ENCODE assay signal across 9 cellular contexts in genomic region chr4:93828332-93828829, GRCh38. TPM values are rescaled to one million over a fixed set of nuclear protein-coding genes. Genes with fewer than 3 reads are reported as not detected.
A peak's percentile ranks its signal among the peaks of the same experiment; 100 is the strongest.
DNase-seq lines count a peak whose midpoint lies in the region; ATAC-seq lines count a peak whose summit lies in the region.
"Had no signal": no experiment of that assay in that cellular context is flagged by ENCODE, and none has a peak within 500 bp of the region (broad histone marks: within the 10 kb centered on the region; RNA-seq: fewer than 3 reads in every experiment).

A gene with protein sequence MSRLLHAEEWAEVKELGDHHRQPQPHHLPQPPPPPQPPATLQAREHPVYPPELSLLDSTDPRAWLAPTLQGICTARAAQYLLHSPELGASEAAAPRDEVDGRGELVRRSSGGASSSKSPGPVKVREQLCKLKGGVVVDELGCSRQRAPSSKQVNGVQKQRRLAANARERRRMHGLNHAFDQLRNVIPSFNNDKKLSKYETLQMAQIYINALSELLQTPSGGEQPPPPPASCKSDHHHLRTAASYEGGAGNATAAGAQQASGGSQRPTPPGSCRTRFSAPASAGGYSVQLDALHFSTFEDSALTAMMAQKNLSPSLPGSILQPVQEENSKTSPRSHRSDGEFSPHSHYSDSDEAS (plus strand): TSS chr4:93828753. CDS start chr4:93828927, 174 bp downstream.

- H3K4me1 Mint-ChIP-seq in activated naive CD8-positive, alpha-beta T cell treated with anti-CD3 and anti-CD28 coated beads, Interleukin-2, amount 50 U/mL, for 24 hours = peaks cover 11% of the 10 kb centered on the region

- peaks cover 48% of the 10 kb centered on the region for H3K27me3 ChIP-seq in thymus (ENCODE audit: control insufficient read depth, insufficient read depth)

- peak; percentile 45 for DNase-seq in COR-L47 (lab: John Stamatoyannopoulos, UW)
- DNase-seq in HuH-7.5 (ENCODE audit: low spot score) = peak; percentile 55
- DNase-seq in activated naive CD8-positive, alpha-beta T cell treated with anti-CD3 and anti-CD28 coated beads, Interleukin-2, amount 50 U/mL, for 24 hours = no peak
- peak; percentile 9 for DNase-seq in iris pigment epithelial cell (ENCODE audit: low read depth)
- no peak for DNase-seq in epidermal melanocyte (ENCODE audit: insufficient read length, low spot score)
- no peak for DNase-seq in germinal center (ENCODE audit: low spot score)

- H3K27me3 Mint-ChIP-seq in activated naive CD8-positive, alpha-beta T cell treated with anti-CD3 and anti-CD28 coated beads, Interleukin-2, amount 50 U/mL, for 24 hours = peaks cover 73% of the 10 kb centered on the region

- H3K36me3 Mint-ChIP-seq in activated naive CD8-positive, alpha-beta T cell treated with anti-CD3 and anti-CD28 coated beads, Interleukin-2, amount 50 U/mL, for 24 hours (ENCODE audit: low read depth) = no peaks in the 10 kb centered on the region

- H3K36me3 ChIP-seq in thymus (ENCODE audit: control insufficient read depth, insufficient read depth) = no peaks in the 10 kb centered on the region

- WGBS in thymus = 2% methylated on average over 40 of the region's 40 CpGs

- peak within 1 kb of the TSS; percentile 38 for H3K4me3 Mint-ChIP-seq in activated naive CD8-positive, alpha-beta T cell treated with anti-CD3 and anti-CD28 coated beads, Interleukin-2, amount 50 U/mL, for 24 hours

- no peaks in the 10 kb centered on the region for H3K4me1 ChIP-seq in thymus (ENCODE audit: control insufficient read depth, insufficient read depth, low read length)

- ATAC-seq in activated naive CD8-positive, alpha-beta T cell treated with anti-CD3 and anti-CD28 coated beads, Interleukin-2, amount 50 U/mL, for 24 hours = no peak
- no peak for ATAC-seq in HG02884 (IDR thresholded peaks at IDR 0.05; ENCODE audit: unreplicated experiment)

- peak within 1 kb of the TSS; percentile 27 for H3K4me3 ChIP-seq in thymus (ENCODE audit: low read length)

- no peaks in the 10 kb centered on the region for H3K9me3 Mint-ChIP-seq in activated naive CD8-positive, alpha-beta T cell treated with anti-CD3 and anti-CD28 coated beads, Interleukin-2, amount 50 U/mL, for 24 hours

- H3K27ac ChIP-seq in thymus (ENCODE audit: low read depth) = no peak within 1 kb of the TSS
- H3K27ac ChIP-seq: epithelial cell of prostate had no signal

- H3K9me3 ChIP-seq in thymus (ENCODE audit: control insufficient read depth) = no peaks in the 10 kb centered on the region

- no peak within 1 kb of the TSS for H3K27ac Mint-ChIP-seq in activated naive CD8-positive, alpha-beta T cell treated with anti-CD3 and anti-CD28 coated beads, Interleukin-2, amount 50 U/mL, for 24 hours

RNA-seq across cellular contexts. Expression of the gene that starts here (rescaled TPM):
- 0.32 TPM for polyA plus RNA-seq in thymus

Comparison
In these comparisons a context has a peak if more than half of its experiments do, and no peak if none do; other contexts are left out.
1. DNase-seq: peak in COR-L47 (single experiment), HuH-7.5 (single experiment) and iris pigment epithelial cell (single experiment); none in activated naive CD8-positive, alpha-beta T cell treated with anti-CD3 and anti-CD28 coated beads, Interleukin-2, amount 50 U/mL, for 24 hours (single experiment), epidermal melanocyte (single experiment) and germinal center (single experiment).